ENCODE assay signal across 9 cellular contexts in genomic region chr9:2559212-2560152, GRCh38.
DNase-seq lines count a peak whose midpoint lies in the region; ATAC-seq and TF ChIP-seq lines count a peak whose summit lies in the region.
"Had no signal": no experiment of that assay in that cellular context is flagged by ENCODE, and none has a peak within 500 bp of the region (broad histone marks: within the 10 kb centered on the region; RNA-seq: fewer than 3 reads in every experiment).

No MANE protein-coding gene starts in this region.

- no peak for TF ChIP-seq CTCF in RWPE1 (conservative IDR thresholded peaks at IDR 0.05; ENCODE audit: low read depth)
- no peak for TF ChIP-seq CTCF in fibroblast of villous mesenchyme (IDR thresholded peaks at IDR 0.05; ENCODE audit: insufficient read depth, low read depth, low read length)

- no peak for ATAC-seq in HG02623 (IDR thresholded peaks at IDR 0.05; ENCODE audit: unreplicated experiment)

- no peaks in the 10 kb centered on the region for H3K9me3 Mint-ChIP-seq in activated naive CD4-positive, alpha-beta T cell treated with anti-CD3 and anti-CD28 coated beads, Interleukin-2, amount 10 ng/mL, durations not matched to agents 7 days and 5 days

- CTCF ChIA-PET in RWPE1 (lab: Yijun Ruan, JAX): interaction anchor here (0.7 kb wide), 1 partner anchor 454 kb away, joined by 3 read pairs; no protein-coding TSS in a partner anchor
- CTCF ChIA-PET in activated naive CD4-positive, alpha-beta T cell treated with anti-CD3 and anti-CD28 coated beads, Interleukin-2, amount 10 ng/mL, durations not matched to agents 7 days and 5 days (lab: Charles Lee): no interaction called here

- POLR2A ChIA-PET in RWPE1 (lab: Yijun Ruan, JAX; ENCODE audit: low non-redundant PET): no interaction called here

- peak; percentile 82 for DNase-seq in COLO829 (ENCODE audit: low spot score)
- DNase-seq in RWPE1 (ENCODE audit: low spot score): peak; percentile 7
- peak; percentile 95 for DNase-seq in fibroblast of villous mesenchyme (ENCODE audit: low read depth)
- peak; percentile 84 for DNase-seq in pons (ENCODE audit: low spot score)
- no peak for DNase-seq in NCI-H2227 treated with DMSO at 0.1 percent for 48 hours (lab: John Stamatoyannopoulos, UW)
- no peak for DNase-seq in activated naive CD4-positive, alpha-beta T cell treated with anti-CD3 and anti-CD28 coated beads, Interleukin-2, amount 10 ng/mL, durations not matched to agents 7 days and 5 days
- no peak for DNase-seq in stimulated activated CD8-positive, alpha-beta memory T cell treated with anti-CD3 and anti-CD28 coated beads, Interleukin-4, amount 100 ng/mL, for 48 hours

- H3K36me3 Mint-ChIP-seq in activated naive CD4-positive, alpha-beta T cell treated with anti-CD3 and anti-CD28 coated beads, Interleukin-2, amount 10 ng/mL, durations not matched to agents 7 days and 5 days: no peaks in the 10 kb centered on the region
- H3K36me3 Mint-ChIP-seq: activated naive CD4-positive, alpha-beta T cell treated with anti-CD3 and anti-CD28 coated beads, Interleukin-2, amount 50 U/mL, for 24 hours had no signal

- H3K4me3 ChIP-seq in fibroblast of villous mesenchyme (ENCODE audit: low read depth, low read length): peak overlapping the region; percentile 3

- H3K4me1 Mint-ChIP-seq in activated naive CD4-positive, alpha-beta T cell treated with anti-CD3 and anti-CD28 coated beads, Interleukin-2, amount 10 ng/mL, durations not matched to agents 7 days and 5 days: no peaks in the 10 kb centered on the region
- H3K4me1 Mint-ChIP-seq: activated naive CD4-positive, alpha-beta T cell treated with anti-CD3 and anti-CD28 coated beads, Interleukin-2, amount 50 U/mL, for 24 hours had no signal

- H3K27ac Mint-ChIP-seq in activated naive CD4-positive, alpha-beta T cell treated with anti-CD3 and anti-CD28 coated beads, Interleukin-2, amount 10 ng/mL, durations not matched to agents 7 days and 5 days: no peak overlapping the region
- H3K27ac Mint-ChIP-seq: activated naive CD4-positive, alpha-beta T cell treated with anti-CD3 and anti-CD28 coated beads, Interleukin-2, amount 50 U/mL, for 24 hours had no signal

- no peak overlapping the region for H3K4me3 Mint-ChIP-seq in activated naive CD4-positive, alpha-beta T cell treated with anti-CD3 and anti-CD28 coated beads, Interleukin-2, amount 10 ng/mL, durations not matched to agents 7 days and 5 days
- H3K4me3 Mint-ChIP-seq: activated naive CD4-positive, alpha-beta T cell treated with anti-CD3 and anti-CD28 coated beads, Interleukin-2, amount 50 U/mL, for 24 hours had no signal

- no peaks in the 10 kb centered on the region for H3K27me3 Mint-ChIP-seq in activated naive CD4-positive, alpha-beta T cell treated with anti-CD3 and anti-CD28 coated beads, Interleukin-2, amount 10 ng/mL, durations not matched to agents 7 days and 5 days

- H3K27ac ChIP-seq in RWPE1: no peak overlapping the region

Comparison
In these comparisons a context has a peak if more than half of its experiments do, and no peak if none do; other contexts are left out.
1. DNase-seq: peak in COLO829 (single experiment), RWPE1 (single experiment), fibroblast of villous mesenchyme (single experiment) and pons (single experiment); none in NCI-H2227 treated with DMSO at 0.1 percent for 48 hours (single experiment), activated naive CD4-positive, alpha-beta T cell treated with anti-CD3 and anti-CD28 coated beads, Interleukin-2, amount 10 ng/mL, durations not matched to agents 7 days and 5 days (single experiment) and stimulated activated CD8-positive, alpha-beta memory T cell treated with anti-CD3 and anti-CD28 coated beads, Interleukin-4, amount 100 ng/mL, for 48 hours (single experiment).